In genomic region chr9:136351237-136351800, GRCh38 we compare ENCODE assay signal across 21 cellular contexts. TPM values are rescaled to one million over a fixed set of nuclear protein-coding genes. Genes with fewer than 3 reads are reported as not detected.
DNase-seq lines count a peak whose midpoint lies in the region; ATAC-seq, FAIRE-seq and TF ChIP-seq lines count a peak whose summit lies in the region.
"Had no signal": no experiment of that assay in that cellular context is flagged by ENCODE, and none has a peak within 500 bp of the region (broad histone marks: within the 10 kb centered on the region; RNA-seq: fewer than 3 reads in every experiment).

No MANE protein-coding gene starts in this region.

- 19% methylated on average over 10 of the region's 12 CpGs for WGBS in K562 (ENCODE audit: insufficient coverage, low coverage, missing lambda C conversion rate)

- H3K9ac ChIP-seq in BLaER1 (no peak overlapping the region), K562 (ENCODE audit: insufficient read depth in 1 of 2, low read depth in 2 of 2, low read length in 2 of 2) (no peak overlapping the region), neural cell (ENCODE audit: low read length) (no peak overlapping the region)
- H3K9ac ChIP-seq: GM23248 had no signal

- H3K4me1 ChIP-seq in BLaER1 (peaks cover 74% of the 10 kb centered on the region), K562 (replicated peaks in 1 of 2; ENCODE audit: control insufficient read depth in 2 of 2, insufficient read depth in 2 of 2, low read length in 2 of 2) (peaks cover 1 to 93% of the 10 kb centered on the region in 2 experiments; a peak in 4 of 5 replicates)
- H3K4me1 ChIP-seq: HAP-1 had no signal

- H3K27me3 ChIP-seq in BLaER1 (no peaks in the 10 kb centered on the region), K562 (ENCODE audit: control insufficient read depth in 2 of 2, insufficient read depth in 2 of 2, low read length in 2 of 2) (no peaks in the 10 kb centered on the region), neural cell (ENCODE audit: insufficient read depth, low read depth, low read length) (no peaks in the 10 kb centered on the region)
- H3K27me3 ChIP-seq: BLaER1 treated with 17β-estradiol and CSF1 and Interleukin-3, amounts not matched to agents 10 nM and 100 nM had no signal

- H3K79me2 ChIP-seq in K562 (ENCODE audit: control insufficient read depth, insufficient read depth, low read length) (no peaks in the 10 kb centered on the region), neural cell (replicated peaks; ENCODE audit: insufficient read depth, low read length) (no peaks in the 10 kb centered on the region)

- TF ChIP-seq EP300 in K562 (IDR thresholded peaks at IDR 0.05; ENCODE audit: low read length) (no peak), neural cell (conservative IDR thresholded peaks at IDR 0.05; ENCODE audit: poor library complexity, severe bottlenecking) (no peak)

- TF ChIP-seq POLR2A in K562 (conservative IDR thresholded peaks at IDR 0.05): no peak

- DNase-seq in LHCN-M2 (ENCODE audit: low read depth) (peak; percentile 57), K562 (ENCODE audit: extremely low read depth in 1 of 4, low spot score in 3 of 4) (no peak), iPS-NIHi11 (ENCODE audit: low spot score) (no peak)
- DNase-seq: 8988T; Calu3; CD8-positive, alpha-beta T cell; DMS79 treated with DMSO at 0.1 percent for 48 hours; GF-D8; GM23248 had no signal

- no peak overlapping the region for H3K4me2 ChIP-seq in BLaER1
- no peak overlapping the region for H3K4me2 ChIP-seq in K562 (ENCODE audit: insufficient read depth, low read length)
- no peak overlapping the region for H3K4me2 ChIP-seq in neural cell (ENCODE audit: low read length)
- H3K4me2 ChIP-seq: BLaER1 treated with 17β-estradiol and CSF1 and Interleukin-3, amounts not matched to agents 10 nM and 100 nM had no signal

- H3K9me1 ChIP-seq in K562 (ENCODE audit: control insufficient read depth, insufficient read depth, low read length): peaks cover 4% of the 10 kb centered on the region

- no peaks in the 10 kb centered on the region for H3K9me2 ChIP-seq in neural cell (ENCODE audit: insufficient read depth, low read length)

- no peak for FAIRE-seq in K562 (lab: Jason Lieb, UNC)
- FAIRE-seq: HTR-8/SVneo had no signal

- H3K27ac ChIP-seq in BLaER1: peak overlapping the region; percentile 13; the same call in 1 of the 2 replicates
- no peak overlapping the region for H3K27ac ChIP-seq in K562 (ENCODE audit: extremely low read depth, low read depth, low read length)
- H3K27ac ChIP-seq in neural cell (ENCODE audit: low read length): no peak overlapping the region
- H3K27ac ChIP-seq: BLaER1 treated with 17β-estradiol and CSF1 and Interleukin-3, amounts not matched to agents 10 nM and 100 nM; GM23248 had no signal

- ATAC-seq in K562 (no peak), HG03280 (IDR thresholded peaks at IDR 0.05; ENCODE audit: unreplicated experiment) (no peak), GM21723 (IDR thresholded peaks at IDR 0.05; ENCODE audit: unreplicated experiment) (no peak), GM21717 (IDR thresholded peaks at IDR 0.05; ENCODE audit: unreplicated experiment) (no peak)
- ATAC-seq: CD8-positive, alpha-beta T cell had no signal

- CTCF ChIA-PET in K562 (lab: Yijun Ruan, JAX; ENCODE audit: low intra/inter-chr PET ratio): no interaction called here

- peaks cover 88% of the 10 kb centered on the region for H3K36me3 ChIP-seq in BLaER1
- H3K36me3 ChIP-seq in K562 (ENCODE audit: control insufficient read depth, insufficient read depth, low read length): no peaks in the 10 kb centered on the region
- H3K36me3 ChIP-seq in neural cell (ENCODE audit: insufficient read depth, low read length): no peaks in the 10 kb centered on the region
- H3K36me3 ChIP-seq: HAP-1 had no signal

- POLR2A ChIA-PET in K562 (lab: Yijun Ruan, JAX): interaction anchor here (0.6 to 1.0 kb wide), 2 partner anchors 12 to 960 kb away, joined by 3 to 6 read pairs; partner anchors contain the start of gene DNLZ

- no peak overlapping the region for H2AFZ ChIP-seq in K562 (ENCODE audit: low read depth, low read length)
- no peak overlapping the region for H2AFZ ChIP-seq in neural cell (ENCODE audit: low read depth, low read length)
- H2AFZ ChIP-seq: GM23248 had no signal

- no peaks in the 10 kb centered on the region for H3K9me3 ChIP-seq in BLaER1
- no peaks in the 10 kb centered on the region for H3K9me3 ChIP-seq in K562 (replicated peaks; ENCODE audit: control insufficient read depth, insufficient read depth, low read depth, low read length)
- no peaks in the 10 kb centered on the region for H3K9me3 ChIP-seq in neural cell (ENCODE audit: low read length)
- H3K9me3 ChIP-seq: BLaER1 treated with 17β-estradiol and CSF1 and Interleukin-3, amounts not matched to agents 10 nM and 100 nM; HAP-1 had no signal

- no peaks in the 10 kb centered on the region for H3F3A ChIP-seq in neural cell (ENCODE audit: insufficient read depth, low read length, poor library complexity, severe bottlenecking)

- no TSS peak for BruUV-seq in K562 (replicated peaks; lab: Mats Ljungman, UMichigan)

- H3K4me3 ChIP-seq in BLaER1 (no peak overlapping the region), K562 (no peak overlapping the region), neural cell (ENCODE audit: low read length) (no peak overlapping the region)
- H3K4me3 ChIP-seq: BLaER1 treated with 17β-estradiol and CSF1 and Interleukin-3, amounts not matched to agents 10 nM and 100 nM; GM23248; HAP-1 had no signal

- intact Hi-C loops in K562 (cut with micrococcal nuclease): no loop called here

- TF ChIP-seq RAD21 in K562 (CRISPR knock-in tag; conservative IDR thresholded peaks at IDR 0.05 in 1 of 2, IDR thresholded peaks at IDR 0.05 in 1 of 2) (no peak), neural cell (conservative IDR thresholded peaks at IDR 0.05) (no peak)

- in situ Hi-C loops in K562 (cut with MboI): no loop called here

- H4K20me1 ChIP-seq in BLaER1 (peaks cover 91% of the 10 kb centered on the region), K562 (replicated peaks; ENCODE audit: control insufficient read depth, insufficient read depth, low read length) (no peaks in the 10 kb centered on the region; the same call in 1 of the 2 replicates), neural cell (ENCODE audit: insufficient read depth) (no peaks in the 10 kb centered on the region)

- TF ChIP-seq CTCF in K562 (IDR thresholded peaks at IDR 0.05 in 2 of 3, conservative IDR thresholded peaks at IDR 0.05 in 1 of 3; ENCODE audit: insufficient read depth in 2 of 3, low read depth in 1 of 3, low read length in 3 of 3) (no peak), neural cell (IDR thresholded peaks at IDR 0.05; ENCODE audit: poor library complexity, severe bottlenecking) (no peak)

RNA-seq across cellular contexts. Expression of gene DNLZ, which starts 12.2 kb away (rescaled TPM):
- 51.2 and 52.0 TPM in 2 replicates for total RNA-seq in LHCN-M2 (2014; rRNA removed)
- polyA plus RNA-seq in LHCN-M2 (2012): 29.4 TPM
- 3.5 and 12.0 TPM in 2 replicates for total RNA-seq in K562 (2011; cell fraction: chromatin; rRNA removed; ENCODE audit: low replicate concordance)
- total RNA-seq in K562 (2011; cell fraction: nucleolus; rRNA removed): 9.3 and 11.7 TPM in 2 replicates
- total RNA-seq in K562 (2011; cell fraction: nucleoplasm; rRNA removed): 3.4 and 4.8 TPM in 2 replicates
- total RNA-seq in K562 (2014; rRNA removed): 44.6 and 56.7 TPM in 2 replicates
- 2.2 and 3.4 TPM in 2 replicates for total RNA-seq in K562 (2014; rRNA removed; fragmentation: Illumina TruSeq; extraction: Trizol)
- 10.0 and 10.8 TPM in 2 replicates for total RNA-seq in K562 (2015; rRNA removed; fragmentation: Illumina TruSeq; extraction: Trizol)
- 25.6 and 25.8 TPM in 2 replicates for total RNA-seq in K562 (2021)
- polyA plus RNA-seq in K562 (2011; rRNA removed): 3.1 and 3.2 TPM in 2 replicates
- 7.6 and 27.3 TPM in 2 replicates for polyA plus RNA-seq in K562 (2011; cell fraction: cytosol; rRNA removed)
- 4.2 and 7.4 TPM in 2 replicates for polyA plus RNA-seq in K562 (2011; cell fraction: nucleus; rRNA removed)
- 8.5 and 15.9 TPM in 2 replicates for polyA plus RNA-seq in K562 (2012)
- 2.2 and 4.2 TPM in 2 replicates for polyA plus RNA-seq in K562 (2014; fragmentation: Illumina TruSeq; extraction: Trizol)
- under 1 TPM; 0.17 to 0.36 TPM for polyA plus RNA-seq in K562 (2014; fragmentation: Nextera tagmentation; extraction: Ambion mirVana)
- 22.1 and 29.8 TPM in 2 replicates for polyA plus RNA-seq in K562 (2014; rRNA removed)
- polyA minus RNA-seq in K562 (2011; rRNA and poly(A)+ RNA removed): 0.28 TPM in 1 of 2 replicates, not detected in the other
- 2.6 and 3.4 TPM in 2 replicates for polyA minus RNA-seq in K562 (2011; cell fraction: cytosol; rRNA and poly(A)+ RNA removed)
- 2.9 and 3.6 TPM in 2 replicates for polyA minus RNA-seq in K562 (2011; cell fraction: nucleus; rRNA and poly(A)+ RNA removed)
- 23.6 and 36.6 TPM in 2 replicates for polyA plus RNA-seq in neural cell
- 7.5 and 9.0 TPM in 2 replicates for polyA minus RNA-seq in neural cell

RNA-seq across cellular contexts. Expression of gene CARD9, which starts 22.1 kb away (rescaled TPM):
- total RNA-seq in LHCN-M2 (2014; rRNA removed) (0.19 and 0.86 TPM in 2 replicates), K562 (2014; rRNA removed) (37.6 and 40.1 TPM in 2 replicates), K562 (2014; rRNA removed; fragmentation: Illumina TruSeq; extraction: Trizol) (3.5 and 3.6 TPM in 2 replicates), K562 (2015; rRNA removed; fragmentation: Illumina TruSeq; extraction: Trizol) (14.6 and 15.8 TPM in 2 replicates), K562 (2021) (35.6 and 42.7 TPM in 2 replicates)
- 0.61 TPM for polyA plus RNA-seq in LHCN-M2 (2012)
- 37.4 and 149 TPM in 2 replicates for total RNA-seq in K562 (2011; cell fraction: chromatin; rRNA removed; ENCODE audit: low replicate concordance)
- total RNA-seq in K562 (2011; cell fraction: nucleolus; rRNA removed): 92.6 and 92.9 TPM in 2 replicates
- 39.7 and 46.5 TPM in 2 replicates for total RNA-seq in K562 (2011; cell fraction: nucleoplasm; rRNA removed)
- polyA plus RNA-seq in K562 (2011; rRNA removed) (9.7 and 27.8 TPM in 2 replicates), K562 (2014; fragmentation: Illumina TruSeq; extraction: Trizol) (4.7 and 13.2 TPM in 2 replicates), K562 (2014; fragmentation: Nextera tagmentation; extraction: Ambion mirVana) (1 to 10 TPM; 1.7 to 2.0 TPM), K562 (2014; rRNA removed) (40.4 and 53.0 TPM in 2 replicates), neural cell (0.52 and 0.77 TPM in 2 replicates)
- polyA plus RNA-seq in K562 (2011; cell fraction: cytosol; rRNA removed): 10.5 and 13.4 TPM in 2 replicates
- 231 and 234 TPM in 2 replicates for polyA plus RNA-seq in K562 (2011; cell fraction: nucleus; rRNA removed)
- 21.9 and 61.0 TPM in 2 replicates for polyA plus RNA-seq in K562 (2012)
- polyA minus RNA-seq in K562 (2011; rRNA and poly(A)+ RNA removed): 4.8 and 5.0 TPM in 2 replicates
- 7.2 and 12.8 TPM in 2 replicates for polyA minus RNA-seq in K562 (2011; cell fraction: cytosol; rRNA and poly(A)+ RNA removed)
- 25.8 and 55.4 TPM in 2 replicates for polyA minus RNA-seq in K562 (2011; cell fraction: nucleus; rRNA and poly(A)+ RNA removed)
- polyA minus RNA-seq in neural cell: 0.46 and 0.49 TPM in 2 replicates

RNA-seq across cellular contexts. Expression of gene GPSM1, which starts 24.0 kb away (rescaled TPM):
- total RNA-seq in LHCN-M2 (2014; rRNA removed) (34.1 and 34.4 TPM in 2 replicates), K562 (2014; rRNA removed) (12.7 and 16.0 TPM in 2 replicates), K562 (2014; rRNA removed; fragmentation: Illumina TruSeq; extraction: Trizol) (0.54 and 0.76 TPM in 2 replicates), K562 (2015; rRNA removed; fragmentation: Illumina TruSeq; extraction: Trizol) (3.1 and 4.1 TPM in 2 replicates), K562 (2021) (12.4 and 14.2 TPM in 2 replicates)
- polyA plus RNA-seq in LHCN-M2 (2012): 21.7 TPM
- 13.9 and 58.1 TPM in 2 replicates for total RNA-seq in K562 (2011; cell fraction: chromatin; rRNA removed; ENCODE audit: low replicate concordance)
- 30.3 and 36.2 TPM in 2 replicates for total RNA-seq in K562 (2011; cell fraction: nucleolus; rRNA removed)
- 16.3 and 19.9 TPM in 2 replicates for total RNA-seq in K562 (2011; cell fraction: nucleoplasm; rRNA removed)
- polyA plus RNA-seq in K562 (2011; rRNA removed) (5.4 and 6.7 TPM in 2 replicates), K562 (2014; fragmentation: Illumina TruSeq; extraction: Trizol) (1.9 and 5.2 TPM in 2 replicates), K562 (2014; fragmentation: Nextera tagmentation; extraction: Ambion mirVana) (under 1 TPM; 0.04 to 0.10 TPM), K562 (2014; rRNA removed) (9.2 and 10.1 TPM in 2 replicates), neural cell (117 and 148 TPM in 2 replicates)
- polyA plus RNA-seq in K562 (2011; cell fraction: cytosol; rRNA removed): 5.4 and 23.3 TPM in 2 replicates
- 21.3 and 47.7 TPM in 2 replicates for polyA plus RNA-seq in K562 (2011; cell fraction: nucleus; rRNA removed)
- 5.3 and 13.8 TPM in 2 replicates for polyA plus RNA-seq in K562 (2012)
- polyA minus RNA-seq in K562 (2011; rRNA and poly(A)+ RNA removed): 1.4 and 3.0 TPM in 2 replicates
- polyA minus RNA-seq in K562 (2011; cell fraction: cytosol; rRNA and poly(A)+ RNA removed): 7.8 and 9.2 TPM in 2 replicates
- polyA minus RNA-seq in K562 (2011; cell fraction: nucleus; rRNA and poly(A)+ RNA removed): 12.7 and 13.3 TPM in 2 replicates
- 112 and 142 TPM in 2 replicates for polyA minus RNA-seq in neural cell
- polyA plus RNA-seq: IgD-negative memory B cell had no signal

RNA-seq across cellular contexts. Expression of gene CCDC187, which starts 47.4 kb away (rescaled TPM):
- not detected in 2 replicates for total RNA-seq in LHCN-M2 (2014; rRNA removed)
- polyA plus RNA-seq in LHCN-M2 (2012): not detected
- total RNA-seq in K562 (2011; cell fraction: chromatin; rRNA removed; ENCODE audit: low replicate concordance): 0.53 TPM in 1 of 2 replicates, not detected in the other
- 0.13 and 0.33 TPM in 2 replicates for total RNA-seq in K562 (2011; cell fraction: nucleolus; rRNA removed)
- total RNA-seq in K562 (2011; cell fraction: nucleoplasm; rRNA removed): 0.15 and 0.46 TPM in 2 replicates
- not detected in 2 replicates for total RNA-seq in K562 (2014; rRNA removed)
- not detected in 2 replicates for total RNA-seq in K562 (2014; rRNA removed; fragmentation: Illumina TruSeq; extraction: Trizol)
- total RNA-seq in K562 (2015; rRNA removed; fragmentation: Illumina TruSeq; extraction: Trizol): not detected in 2 replicates
- total RNA-seq in K562 (2021): 0.02 TPM in 1 of 2 replicates, not detected in the other
- not detected in 2 replicates for polyA plus RNA-seq in K562 (2011; rRNA removed)
- polyA plus RNA-seq in K562 (2011; cell fraction: cytosol; rRNA removed): 0.07 TPM in 1 of 2 replicates, not detected in the other
- 0.01 and 0.40 TPM in 2 replicates for polyA plus RNA-seq in K562 (2011; cell fraction: nucleus; rRNA removed)
- 0.04 TPM in 1 of 2 replicates, not detected in the other for polyA plus RNA-seq in K562 (2012)
- not detected in 2 replicates for polyA plus RNA-seq in K562 (2014; fragmentation: Illumina TruSeq; extraction: Trizol)
- not detected for polyA plus RNA-seq in K562 (2014; fragmentation: Nextera tagmentation; extraction: Ambion mirVana)
- polyA plus RNA-seq in K562 (2014; rRNA removed): not detected in 2 replicates
- not detected in 2 replicates for polyA minus RNA-seq in K562 (2011; rRNA and poly(A)+ RNA removed)
- polyA minus RNA-seq in K562 (2011; cell fraction: cytosol; rRNA and poly(A)+ RNA removed): not detected in 2 replicates
- 0.11 and 0.27 TPM in 2 replicates for polyA minus RNA-seq in K562 (2011; cell fraction: nucleus; rRNA and poly(A)+ RNA removed)
- not detected in 2 replicates for polyA plus RNA-seq in neural cell
- not detected in 2 replicates for polyA minus RNA-seq in neural cell
- total RNA-seq: A673, GM23248, H4 had no signal
- polyA plus RNA-seq: AG04450, GM23248 had no signal

RNA-seq across cellular contexts. Expression of gene SNAPC4, which starts 48.7 kb away (rescaled TPM):
- 9.2 and 9.4 TPM in 2 replicates for total RNA-seq in LHCN-M2 (2014; rRNA removed)
- 4.0 TPM for polyA plus RNA-seq in LHCN-M2 (2012)
- total RNA-seq in K562 (2011; cell fraction: chromatin; rRNA removed; ENCODE audit: low replicate concordance): 42.9 and 79.4 TPM in 2 replicates
- 32.0 TPM in 2 replicates for total RNA-seq in K562 (2011; cell fraction: nucleolus; rRNA removed)
- 23.1 and 26.3 TPM in 2 replicates for total RNA-seq in K562 (2011; cell fraction: nucleoplasm; rRNA removed)
- total RNA-seq in K562 (2014; rRNA removed): 14.4 and 15.8 TPM in 2 replicates
- total RNA-seq in K562 (2014; rRNA removed; fragmentation: Illumina TruSeq; extraction: Trizol): 7.1 and 8.8 TPM in 2 replicates
- total RNA-seq in K562 (2015; rRNA removed; fragmentation: Illumina TruSeq; extraction: Trizol): 9.3 and 11.1 TPM in 2 replicates
- total RNA-seq in K562 (2021): 17.1 and 18.7 TPM in 2 replicates
- polyA plus RNA-seq in K562 (2011; rRNA removed): 4.4 and 4.5 TPM in 2 replicates
- polyA plus RNA-seq in K562 (2011; cell fraction: cytosol; rRNA removed): 3.2 and 7.4 TPM in 2 replicates
- polyA plus RNA-seq in K562 (2011; cell fraction: nucleus; rRNA removed): 16.1 and 32.6 TPM in 2 replicates
- polyA plus RNA-seq in K562 (2012): 9.7 and 10.5 TPM in 2 replicates
- polyA plus RNA-seq in K562 (2014; fragmentation: Illumina TruSeq; extraction: Trizol): 8.8 and 9.0 TPM in 2 replicates
- under 1 TPM; 0.21 to 0.46 TPM for polyA plus RNA-seq in K562 (2014; fragmentation: Nextera tagmentation; extraction: Ambion mirVana)
- polyA plus RNA-seq in K562 (2014; rRNA removed): 18.7 and 21.8 TPM in 2 replicates
- 6.7 and 10.2 TPM in 2 replicates for polyA minus RNA-seq in K562 (2011; rRNA and poly(A)+ RNA removed)
- polyA minus RNA-seq in K562 (2011; cell fraction: cytosol; rRNA and poly(A)+ RNA removed): 6.1 and 7.4 TPM in 2 replicates
- 8.3 and 11.7 TPM in 2 replicates for polyA minus RNA-seq in K562 (2011; cell fraction: nucleus; rRNA and poly(A)+ RNA removed)
- 6.8 and 12.9 TPM in 2 replicates for polyA plus RNA-seq in neural cell
- polyA minus RNA-seq in neural cell: 10.7 and 14.4 TPM in 2 replicates
